12 cellular contexts compared by ENCODE assay signal in genomic region chr3:13518516-13519351, GRCh38. TPM values are rescaled to one million over a fixed set of nuclear protein-coding genes. Genes with fewer than 3 reads are reported as not detected.
DNase-seq lines count a peak whose midpoint lies in the region; ATAC-seq and TF ChIP-seq lines count a peak whose summit lies in the region.
"Had no signal": no experiment of that assay in that cellular context is flagged by ENCODE, and none has a peak within 500 bp of the region (broad histone marks: within the 10 kb centered on the region; RNA-seq: fewer than 3 reads in every experiment).

No MANE protein-coding gene starts in this region.

- H3K4me3 ChIP-seq in esophagus muscularis mucosa (no peak overlapping the region), lung (no peak overlapping the region), SJCRH30 (no peak overlapping the region)
- H3K4me3 ChIP-seq: lower lobe of right lung, right lobe of liver had no signal

- TF ChIP-seq CTCF in esophagus muscularis mucosa (IDR thresholded peaks at IDR 0.05) (no peak), lung (IDR thresholded peaks at IDR 0.05; ENCODE audit: control extremely low read depth, extremely low read depth) (no peak)

- H3K27me3 ChIP-seq in esophagus muscularis mucosa (peaks cover 0 to 17% (median 0%) of the 10 kb centered on the region in 4 donors), lung (ENCODE audit: control insufficient read depth, insufficient read depth) (no peaks in the 10 kb centered on the region), SJCRH30 (peaks cover 19% of the 10 kb centered on the region)

- TF ChIP-seq EP300 in esophagus muscularis mucosa (IDR thresholded peaks at IDR 0.05), result no peak

- peaks cover 34 to 42% (median 39%) of the 10 kb centered on the region in 4 donors for H3K4me1 ChIP-seq in esophagus muscularis mucosa
- no peaks in the 10 kb centered on the region for H3K4me1 ChIP-seq in lung (ENCODE audit: control insufficient read depth in 2 of 2, insufficient read depth in 2 of 2, low read length in 2 of 2)
- no peaks in the 10 kb centered on the region for H3K4me1 ChIP-seq in SJCRH30
- H3K4me1 ChIP-seq: lower lobe of right lung, right lobe of liver had no signal

- TF ChIP-seq POLR2A in esophagus muscularis mucosa (IDR thresholded peaks at IDR 0.05; ENCODE audit: low read depth), result no peak

- H3K36me3 ChIP-seq in esophagus muscularis mucosa (no peaks in the 10 kb centered on the region), lung (ENCODE audit: control insufficient read depth in 2 of 2, insufficient read depth in 2 of 2, low read length in 2 of 2) (no peaks in the 10 kb centered on the region), SJCRH30 (no peaks in the 10 kb centered on the region)
- H3K36me3 ChIP-seq: lower lobe of right lung, right lobe of liver had no signal

- DNase-seq in NCI-H1694 (lab: John Stamatoyannopoulos, UW) (peak; percentile 49), esophagus muscularis mucosa (ENCODE audit: extremely low spot score) (no peak), lung (ENCODE audit: low spot score) (no peak), substantia nigra (lab: John Stamatoyannopoulos, UW) (peak in 45 of 49 donors; percentile 5 to 98 (median 62)), DMS53 (lab: John Stamatoyannopoulos, UW) (no peak), SJCRH30 (no peak)
- DNase-seq: lower lobe of right lung, right lobe of liver, SHP77 treated with DMSO at 0.1 percent for 48 hours had no signal

- peak overlapping the region; percentile 45 to 60 (median 52) for H3K27ac ChIP-seq in esophagus muscularis mucosa (replicated peaks in 1 of 4)
- H3K27ac ChIP-seq in lung (ENCODE audit: low read depth in 1 of 2, low read length in 1 of 2), result no peak overlapping the region
- no peak overlapping the region for H3K27ac ChIP-seq in substantia nigra (ENCODE audit: low read depth, low read length, poor library complexity, severe bottlenecking)
- no peak overlapping the region for H3K27ac ChIP-seq in SJCRH30
- H3K27ac ChIP-seq: lower lobe of right lung, right lobe of liver had no signal

- ATAC-seq in lung (ENCODE audit: insufficient read depth, low FRiP score) (peak; percentile 36), GM21526 (IDR thresholded peaks at IDR 0.05; ENCODE audit: low FRiP score, unreplicated experiment) (no peak), HG02885 (IDR thresholded peaks at IDR 0.05; ENCODE audit: poor library complexity, unreplicated experiment) (no peak)

- H3K9me3 ChIP-seq in esophagus muscularis mucosa, result no peaks in the 10 kb centered on the region
- no peaks in the 10 kb centered on the region for H3K9me3 ChIP-seq in lung (ENCODE audit: control insufficient read depth in 2 of 2, insufficient read depth in 1 of 2, low read length in 1 of 2)
- H3K9me3 ChIP-seq in SJCRH30 (replicated peaks), result no peaks in the 10 kb centered on the region
- H3K9me3 ChIP-seq: lower lobe of right lung, right lobe of liver had no signal

- 70% methylated on average over 14 of the region's 23 CpGs for WGBS in esophagus muscularis mucosa
- 79 to 92% methylated on average over 19 to 23 of the region's 23 CpGs for WGBS in lung, 2 donors

- intact Hi-C loops in esophagus muscularis mucosa (cut with DNase I), result no loop called here

RNA-seq across cellular contexts. Expression of gene FBLN2, which starts 30.2 kb away (rescaled TPM):
- 100 to 1,000 TPM; 130 to 244 (median 136) TPM for total RNA-seq in esophagus muscularis mucosa
- total RNA-seq in lung, result 10 to 100 TPM; 34.0 to 43.4 TPM
- 1 to 10 TPM; 4.3 to 8.2 TPM for polyA plus RNA-seq in lung
- total RNA-seq in SJCRH30 (2014; rRNA removed; shearing (Covaris generic)), result not detected in 2 replicates
- total RNA-seq: NCI-H460 had no signal

RNA-seq across cellular contexts. Expression of gene HDAC11, which starts 38.6 kb away (rescaled TPM):
- total RNA-seq in esophagus muscularis mucosa, result 10 to 100 TPM; 15.8 to 41.0 (median 32.2) TPM
- total RNA-seq in lung, result 10 to 100 TPM; 12.3 to 17.3 TPM
- 10 to 100 TPM; 14.2 to 15.8 TPM for polyA plus RNA-seq in lung
- total RNA-seq in SJCRH30 (2014; rRNA removed; shearing (Covaris generic)), result 30.7 and 32.5 TPM in 2 replicates

Comparison
In these comparisons a context has a peak if more than half of its experiments do, and no peak if none do; other contexts are left out.
1. DNase-seq: peak in NCI-H1694 (single experiment) and substantia nigra (45 of 49); none in esophagus muscularis mucosa (single experiment), lung (single experiment), DMS53 (single experiment) and SJCRH30 (0 of 2).
2. H3K27ac ChIP-seq: peak in esophagus muscularis mucosa (4 of 4); none in lung (0 of 2), substantia nigra (single experiment) and SJCRH30 (single experiment).
3. RNA of gene FBLN2, which starts 30.2 kb away (total RNA-seq): 130 to 244 TPM in esophagus muscularis mucosa and 34.0 to 43.4 TPM in lung; not detected in SJCRH30; every median in the first group is over 10 times any median in the second.